3 cellular contexts compared by ENCODE assay signal in the genomic region with DNA sequence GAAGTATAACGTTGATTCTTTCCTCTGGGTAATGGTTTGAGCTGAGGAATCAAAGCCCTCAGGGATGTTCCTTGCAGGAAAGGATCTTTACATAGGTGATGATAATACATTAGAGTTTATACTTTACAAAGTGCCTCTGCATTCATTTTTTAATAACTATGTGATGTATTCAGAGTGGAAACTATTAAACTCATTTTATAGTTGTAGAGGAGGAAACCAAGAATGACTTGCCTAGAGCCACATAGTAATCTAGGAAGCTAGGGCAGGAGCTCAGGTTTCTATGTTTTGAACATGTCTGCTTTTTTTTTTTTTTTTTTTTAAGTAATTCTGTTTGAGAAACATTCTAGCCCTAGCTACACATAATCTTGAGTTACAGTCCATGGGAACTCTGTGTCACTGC.
"Had no signal": no experiment of that assay in that cellular context is flagged by ENCODE, and none has a peak within 500 bp of the region (broad histone marks: within the 10 kb centered on the region; RNA-seq: fewer than 3 reads in every experiment).

No MANE protein-coding gene starts in this region.

- ATAC-seq: GM12878 had no signal

- H3K4me3 ChIP-seq: GM12878 had no signal

- DNase-seq: GDM1, GF-D8 had no signal
